8 cellular contexts compared by ENCODE assay signal in the genomic region with DNA sequence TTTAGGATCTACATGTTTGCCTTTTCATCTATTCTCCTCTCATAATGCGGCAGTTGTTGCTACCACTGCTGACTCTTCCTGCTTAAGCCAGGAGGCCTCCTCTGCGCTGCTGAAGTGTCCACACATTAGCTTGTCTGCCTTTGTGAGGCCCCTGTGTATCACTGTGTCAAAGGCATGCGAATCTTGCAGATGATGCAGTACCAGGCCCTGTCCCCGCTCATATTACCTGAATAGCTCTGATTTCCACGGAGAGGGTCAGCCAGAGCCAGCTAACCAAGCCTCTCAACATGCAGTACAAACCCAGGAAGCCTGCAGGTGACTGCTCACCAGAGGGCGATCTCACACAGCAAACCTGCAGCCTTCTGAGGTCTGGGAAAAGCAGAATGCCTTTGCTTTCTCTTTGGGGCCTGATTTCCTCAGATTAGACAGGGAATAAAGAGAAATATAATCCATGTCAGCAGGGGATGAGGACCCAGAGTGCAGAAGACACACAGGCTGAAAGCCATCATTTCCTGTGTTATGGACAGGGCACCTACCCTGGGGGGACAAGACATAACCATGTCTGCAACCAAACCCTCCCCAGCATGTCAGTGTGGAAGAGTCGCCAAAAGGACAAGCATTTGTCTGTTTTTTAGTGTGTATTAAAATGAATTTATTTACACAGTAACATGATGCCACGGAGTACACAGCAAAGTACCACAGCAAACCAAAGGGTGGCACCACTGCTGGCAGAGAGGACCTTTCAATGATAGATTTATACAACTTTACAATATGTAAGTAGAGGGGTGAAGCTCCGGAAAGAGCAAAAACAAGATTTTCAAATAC. TPM values are rescaled to one million over a fixed set of nuclear protein-coding genes. Genes with fewer than 3 reads are reported as not detected.
DNase-seq lines count a peak whose midpoint lies in the region; ATAC-seq and TF ChIP-seq lines count a peak whose summit lies in the region.

No MANE protein-coding gene starts in this region.

- TF ChIP-seq EP300 in sigmoid colon (IDR thresholded peaks at IDR 0.05), result no peak

- TF ChIP-seq CTCF in adrenal gland (IDR thresholded peaks at IDR 0.05) (peak; percentile 24 to 63 (median 52)), right atrium auricular region (IDR thresholded peaks at IDR 0.05) (peak; percentile 39 to 72), sigmoid colon (IDR thresholded peaks at IDR 0.05) (peak; percentile 7 to 49 (median 32))

- TF ChIP-seq POLR2A in adrenal gland (IDR thresholded peaks at IDR 0.05), result no peak
- no peak for TF ChIP-seq POLR2A in sigmoid colon (IDR thresholded peaks at IDR 0.05)

- peaks cover 0 to 10% of the 10 kb centered on the region in 2 donors for H3K4me1 ChIP-seq in adrenal gland (replicated peaks in 1 of 2)
- peaks cover 0 to 37% of the 10 kb centered on the region in 2 donors for H3K4me1 ChIP-seq in right atrium auricular region
- peaks cover 0 to 16% (median 8%) of the 10 kb centered on the region in 4 donors for H3K4me1 ChIP-seq in sigmoid colon

- peak; percentile 11 for DNase-seq in CMK (ENCODE audit: low read depth)
- peak; percentile 80 for DNase-seq in HT-29 (ENCODE audit: low spot score)
- DNase-seq in OCI-M1 (lab: John Stamatoyannopoulos, UW), result peak; percentile 51
- DNase-seq in adrenal gland, result peak; percentile 34 to 83 (median 50)
- DNase-seq in right atrium auricular region (ENCODE audit: low spot score), result peak; percentile 63
- peak; percentile 72 for DNase-seq in sigmoid colon

- H3K4me3 ChIP-seq in adrenal gland (no peak overlapping the region), right atrium auricular region (no peak overlapping the region), sigmoid colon (no peak overlapping the region)

- H3K27ac ChIP-seq in adrenal gland, result peak overlapping the region in 1 of 5 donors; percentile 3
- peak overlapping the region in 1 of 2 donors; percentile 7 for H3K27ac ChIP-seq in right atrium auricular region
- peak overlapping the region in 2 of 4 donors; percentile 30 to 45 for H3K27ac ChIP-seq in sigmoid colon

- H3K9me3 ChIP-seq in adrenal gland (replicated peaks in 1 of 3) (no peaks in the 10 kb centered on the region), right atrium auricular region (no peaks in the 10 kb centered on the region), sigmoid colon (no peaks in the 10 kb centered on the region)

- H3K27me3 ChIP-seq in adrenal gland, result no peaks in the 10 kb centered on the region
- no peaks in the 10 kb centered on the region for H3K27me3 ChIP-seq in right atrium auricular region
- no peaks in the 10 kb centered on the region for H3K27me3 ChIP-seq in sigmoid colon

- intact Hi-C loops in adrenal gland (cut with DNase I) (no loop called here), sigmoid colon (cut with DNase I) (no loop called here)

- no peaks in the 10 kb centered on the region for H3K36me3 ChIP-seq in adrenal gland (replicated peaks in 1 of 2)
- no peaks in the 10 kb centered on the region for H3K36me3 ChIP-seq in right atrium auricular region
- H3K36me3 ChIP-seq in sigmoid colon, result no peaks in the 10 kb centered on the region

- ATAC-seq in GM21526 (IDR thresholded peaks at IDR 0.05; ENCODE audit: low FRiP score, unreplicated experiment), result no peak
- ATAC-seq in GM21825 (IDR thresholded peaks at IDR 0.05; ENCODE audit: unreplicated experiment), result no peak

- 46 to 65% (median 62%) methylated on average over 7 to 9 of the region's 9 CpGs for WGBS in adrenal gland, 4 donors
- 47 to 60% methylated on average over 9 of the region's 9 CpGs for WGBS in sigmoid colon, 2 donors

RNA-seq across cellular contexts. Expression of gene TSPAN3, which starts 36.8 kb away (rescaled TPM):
- 363 and 364 TPM in 2 replicates for total RNA-seq in HT-29 (2014; rRNA removed; shearing (Covaris generic))
- 100 to 1,000 TPM; 181 to 387 (median 230) TPM for total RNA-seq in adrenal gland
- polyA plus RNA-seq in adrenal gland, result 100 to 1,000 TPM; 129 to 256 (median 202) TPM
- 100 to 1,000 TPM; 191 to 361 TPM for total RNA-seq in right atrium auricular region
- total RNA-seq in sigmoid colon, result 100 to 1,000 TPM; 129 to 220 (median 157) TPM
- 100 to 1,000 TPM; 147 to 402 (median 255) TPM for polyA plus RNA-seq in sigmoid colon

Comparison
In these comparisons a context has a peak if more than half of its experiments do, and no peak if none do; other contexts are left out.
1. DNase-seq: peak in every context shown above with its lines; median percentile 80 in HT-29; 72 in sigmoid colon; 63 in right atrium auricular region; 51 in OCI-M1; 50 in adrenal gland; 11 in CMK.